8 cellular contexts compared by ENCODE assay signal in the genomic region with DNA sequence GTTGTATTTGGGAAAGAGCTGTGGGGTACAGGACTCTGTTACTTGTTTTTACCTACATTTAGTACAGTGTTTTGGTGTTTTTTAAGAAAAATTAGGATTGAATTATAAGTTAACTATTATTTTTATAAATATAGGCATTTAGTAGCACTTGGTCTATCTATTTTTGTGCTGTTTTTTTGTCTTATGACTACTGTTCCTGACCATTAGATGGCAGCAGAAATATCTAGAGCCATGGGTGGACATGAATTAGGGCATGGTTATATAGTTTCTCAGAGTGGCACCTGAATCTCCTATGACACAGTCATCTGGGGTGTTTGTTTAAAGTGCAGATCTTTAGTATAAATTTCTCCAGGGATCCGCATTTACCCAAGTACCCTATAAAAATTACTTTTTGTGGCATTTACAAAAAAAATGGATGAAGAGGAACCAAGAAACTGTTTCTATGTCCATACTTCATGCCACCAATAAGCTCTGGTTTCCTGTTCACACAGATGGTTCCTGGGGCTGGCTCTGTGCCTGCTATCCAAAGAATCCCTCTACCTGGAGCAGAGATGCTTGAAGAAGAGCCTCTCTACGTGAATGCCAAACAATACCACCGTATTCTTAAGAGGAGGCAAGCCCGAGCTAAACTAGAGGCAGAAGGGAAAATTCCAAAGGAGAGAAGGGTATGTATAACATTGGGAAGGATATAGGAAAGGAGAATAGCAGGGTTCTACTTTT. TPM values are rescaled to one million over a fixed set of nuclear protein-coding genes. Genes with fewer than 3 reads are reported as not detected.
A peak's percentile ranks its signal among the peaks of the same experiment; 100 is the strongest.
DNase-seq lines count a peak whose midpoint lies in the region; ATAC-seq, FAIRE-seq and TF ChIP-seq lines count a peak whose summit lies in the region.

No MANE protein-coding gene starts in this region.

- H3K4me1 ChIP-seq in A549 = no peaks in the 10 kb centered on the region
- H3K4me1 ChIP-seq in spleen = no peaks in the 10 kb centered on the region

- FAIRE-seq in A549 (lab: Jason Lieb, UNC) = no peak

- H3K4me3 Mint-ChIP-seq in activated CD8-positive, alpha-beta memory T cell treated with anti-CD3 and anti-CD28 coated beads, Interleukin-2, amount 10 ng/mL, durations not matched to agents 7 days and 5 days = no peak overlapping the region

- no peaks in the 10 kb centered on the region for H3K27me3 ChIP-seq in spleen (replicated peaks in 1 of 7)

- H3K27ac ChIP-seq in A549 (no peak overlapping the region), spleen (no peak overlapping the region)

- 91% methylated on average over 4 of the region's 4 CpGs for WGBS in A549 (ENCODE audit: missing lambda C conversion rate)
- 94 to 98% (median 97%) methylated on average over 4 of the region's 4 CpGs for WGBS in spleen, 5 donors

- H3K9me3 ChIP-seq in A549 (no peaks in the 10 kb centered on the region), spleen (no peaks in the 10 kb centered on the region)

- DNase-seq in A549 (ENCODE audit: low read depth in 1 of 2, low spot score in 1 of 2) (peak; percentile 7 to 24), EH (ENCODE audit: low read depth) (peak; percentile 41), NCI-H69 (lab: John Stamatoyannopoulos, UW) (peak; percentile 54), epithelial cell of proximal tubule (ENCODE audit: low read depth) (no peak), spleen (no peak)
- DNase-seq in activated CD8-positive, alpha-beta memory T cell treated with anti-CD3 and anti-CD28 coated beads, Interleukin-2, amount 10 ng/mL, durations not matched to agents 7 days and 5 days = no peak

- no peak for TF ChIP-seq EP300 in A549 (IDR thresholded peaks at IDR 0.05)

- TF ChIP-seq CTCF in A549 (IDR thresholded peaks at IDR 0.05) (peak; percentile 43; the same call in 2 of the 3 replicates), epithelial cell of proximal tubule (conservative IDR thresholded peaks at IDR 0.05; ENCODE audit: low read depth, low read length) (peak; percentile 57), spleen (IDR thresholded peaks at IDR 0.05 in 8 of 11, conservative IDR thresholded peaks at IDR 0.05 in 3 of 11) (peak in 2 of 11 experiments; percentile 17 to 28)

- ATAC-seq in A549 = peak in 1 of 2 experiments; percentile 57; a peak in 1 of 6 replicates
- no peak for ATAC-seq in activated CD8-positive, alpha-beta memory T cell treated with anti-CD3 and anti-CD28 coated beads, Interleukin-2, amount 10 ng/mL, durations not matched to agents 7 days and 5 days
- ATAC-seq in GM19328 (IDR thresholded peaks at IDR 0.05; ENCODE audit: unreplicated experiment) = no peak
- no peak for ATAC-seq in HG03196 (IDR thresholded peaks at IDR 0.05; ENCODE audit: unreplicated experiment)

- TF ChIP-seq POLR2A in A549 (IDR thresholded peaks at IDR 0.05; ENCODE audit: low read length) (no peak), spleen (IDR thresholded peaks at IDR 0.05) (no peak)

- H3K36me3 ChIP-seq in spleen = peaks cover 11 to 100% (median 91%) of the 10 kb centered on the region in 6 donors

- TF ChIP-seq RAD21 in A549 (conservative IDR thresholded peaks at IDR 0.05 in 1 of 2, IDR thresholded peaks at IDR 0.05 in 1 of 2) = peak in 1 of 2 experiments; percentile 32; a peak in 2 of 5 replicates

- intact Hi-C loops in spleen (cut with DNase I; ENCODE audit: low total_unique reads) = no loop called here

- no peaks in the 10 kb centered on the region for H3K4me1 Mint-ChIP-seq in activated CD8-positive, alpha-beta memory T cell treated with anti-CD3 and anti-CD28 coated beads, Interleukin-2, amount 10 ng/mL, durations not matched to agents 7 days and 5 days

- no peaks in the 10 kb centered on the region for H3K9me3 Mint-ChIP-seq in activated CD8-positive, alpha-beta memory T cell treated with anti-CD3 and anti-CD28 coated beads, Interleukin-2, amount 10 ng/mL, durations not matched to agents 7 days and 5 days (ENCODE audit: low read depth)

- POLR2A ChIA-PET in A549 (lab: Yijun Ruan, JAX) = no interaction called here

- peaks cover 52% of the 10 kb centered on the region for H3K36me3 Mint-ChIP-seq in activated CD8-positive, alpha-beta memory T cell treated with anti-CD3 and anti-CD28 coated beads, Interleukin-2, amount 10 ng/mL, durations not matched to agents 7 days and 5 days

- no peak overlapping the region for H3K4me2 ChIP-seq in A549

- CTCF ChIA-PET in A549 (lab: Yijun Ruan, JAX) = interaction anchor here (0.7 to 2.5 kb wide), 10 partner anchors 9 to 357 kb away, joined by 3 to 12 read pairs (median 4); no protein-coding TSS in a partner anchor
- CTCF ChIA-PET in activated CD8-positive, alpha-beta memory T cell treated with anti-CD3 and anti-CD28 coated beads, Interleukin-2, amount 10 ng/mL, durations not matched to agents 7 days and 5 days (lab: Charles Lee) = interaction anchor here (0.6 to 3.5 kb wide), 15 partner anchors 11 to 242 kb away, joined by 3 to 20 read pairs (median 4); partner anchors contain the start of genes NFYA and OARD1

- H3K4me3 ChIP-seq in A549 = no peak overlapping the region
- H3K4me3 ChIP-seq in epithelial cell of proximal tubule (ENCODE audit: low read depth, low read length) = no peak overlapping the region
- no peak overlapping the region for H3K4me3 ChIP-seq in spleen

- no peaks in the 10 kb centered on the region for H3K27me3 Mint-ChIP-seq in activated CD8-positive, alpha-beta memory T cell treated with anti-CD3 and anti-CD28 coated beads, Interleukin-2, amount 10 ng/mL, durations not matched to agents 7 days and 5 days

- no peak overlapping the region for H3K27ac Mint-ChIP-seq in activated CD8-positive, alpha-beta memory T cell treated with anti-CD3 and anti-CD28 coated beads, Interleukin-2, amount 10 ng/mL, durations not matched to agents 7 days and 5 days

TF ChIP-seq in A549, 52 proteins besides CTCF, POLR2A, EP300 and RAD21:
- TF ChIP-seq RARB (CRISPR knock-in tag; IDR thresholded peaks at IDR 0.05) (no peak), SMC3 (IDR thresholded peaks at IDR 0.05) (0 out of 3 replicates have a peak, but pooled peaks have one; percentile 23)

RNA-seq across cellular contexts. Expression of gene NFYA, which starts 19.8 kb away (rescaled TPM):
- 11.2 and 19.2 TPM in 2 replicates for polyA plus RNA-seq in A549 (2011; rRNA removed)
- 5.3 and 7.1 TPM in 2 replicates for polyA plus RNA-seq in A549 (2012; cell fraction: cytosol; rRNA removed)
- polyA plus RNA-seq in A549 (2012; cell fraction: nucleus; rRNA removed) = 5.1 and 5.3 TPM in 2 replicates
- 15.7 to 17.0 TPM (median 16.2 TPM) in 3 replicates for polyA plus RNA-seq in A549 (2017; fragmentation: RNase III; extraction: RNeasy Plus Mini Kit Qiagen cat#74134 plus additional on column Dnase treatment)
- 39.9 and 41.1 TPM in 2 replicates for polyA minus RNA-seq in A549 (2011; rRNA and poly(A)+ RNA removed)
- total RNA-seq in epithelial cell of proximal tubule = 9.1 and 23.9 TPM in 2 replicates
- total RNA-seq in activated CD8-positive, alpha-beta memory T cell treated with anti-CD3 and anti-CD28 coated beads, Interleukin-2, amount 10 ng/mL, durations not matched to agents 7 days and 5 days = 10 to 100 TPM; 25.0 to 31.5 TPM
- total RNA-seq in spleen = 10 to 100 TPM; 24.4 to 34.8 (median 25.7) TPM
- polyA plus RNA-seq in spleen = 10 to 100 TPM in 1 of 3 donors, 1 to 10 TPM in 2; 6.4 to 10.1 (median 8.7) TPM

RNA-seq across cellular contexts. Expression of gene OARD1, which starts 20.4 kb away (rescaled TPM):
- 15.6 and 21.4 TPM in 2 replicates for polyA plus RNA-seq in A549 (2011; rRNA removed)
- polyA plus RNA-seq in A549 (2012; cell fraction: cytosol; rRNA removed) = 4.8 and 5.1 TPM in 2 replicates
- 4.8 and 6.1 TPM in 2 replicates for polyA plus RNA-seq in A549 (2012; cell fraction: nucleus; rRNA removed)
- polyA plus RNA-seq in A549 (2017; fragmentation: RNase III; extraction: RNeasy Plus Mini Kit Qiagen cat#74134 plus additional on column Dnase treatment) = 26.2 to 28.5 TPM (median 26.4 TPM) in 3 replicates
- 6.2 and 7.8 TPM in 2 replicates for polyA minus RNA-seq in A549 (2011; rRNA and poly(A)+ RNA removed)
- total RNA-seq in epithelial cell of proximal tubule = 15.7 and 19.5 TPM in 2 replicates
- 10 to 100 TPM; 31.7 to 32.4 TPM for total RNA-seq in activated CD8-positive, alpha-beta memory T cell treated with anti-CD3 and anti-CD28 coated beads, Interleukin-2, amount 10 ng/mL, durations not matched to agents 7 days and 5 days
- total RNA-seq in spleen = 10 to 100 TPM; 20.7 to 41.3 (median 31.1) TPM
- 10 to 100 TPM; 28.5 to 41.4 (median 38.8) TPM for polyA plus RNA-seq in spleen

RNA-seq across cellular contexts. Expression of gene APOBEC2, which starts 39.6 kb away (rescaled TPM):
- polyA plus RNA-seq in A549 (2011; rRNA removed) = not detected in 2 replicates
- polyA plus RNA-seq in A549 (2012; cell fraction: cytosol; rRNA removed) = not detected in 2 replicates
- polyA plus RNA-seq in A549 (2012; cell fraction: nucleus; rRNA removed) = not detected in 2 replicates
- polyA plus RNA-seq in A549 (2017; fragmentation: RNase III; extraction: RNeasy Plus Mini Kit Qiagen cat#74134 plus additional on column Dnase treatment) = not detected in 3 replicates
- not detected in 2 replicates for polyA minus RNA-seq in A549 (2011; rRNA and poly(A)+ RNA removed)
- not detected in 2 replicates for total RNA-seq in epithelial cell of proximal tubule
- not detected for total RNA-seq in activated CD8-positive, alpha-beta memory T cell treated with anti-CD3 and anti-CD28 coated beads, Interleukin-2, amount 10 ng/mL, durations not matched to agents 7 days and 5 days
- under 1 TPM in 1 of 7 donors, not detected in 6; 0.23 TPM for total RNA-seq in spleen
- not detected for polyA plus RNA-seq in spleen

RNA-seq across cellular contexts. Expression of gene TSPO2, which starts 50.3 kb away (rescaled TPM):
- polyA plus RNA-seq in A549 (2011; rRNA removed) (not detected in 2 replicates), A549 (2017; fragmentation: RNase III; extraction: RNeasy Plus Mini Kit Qiagen cat#74134 plus additional on column Dnase treatment) (not detected in 3 replicates), spleen (under 1 TPM in 1 of 3 donors, not detected in 2; 0.54 TPM)
- 0.08 and 0.17 TPM in 2 replicates for polyA plus RNA-seq in A549 (2012; cell fraction: cytosol; rRNA removed)
- not detected in 2 replicates for polyA plus RNA-seq in A549 (2012; cell fraction: nucleus; rRNA removed)
- polyA minus RNA-seq in A549 (2011; rRNA and poly(A)+ RNA removed) = not detected in 2 replicates
- total RNA-seq in epithelial cell of proximal tubule (not detected in 2 replicates), spleen (1 to 10 TPM in 1 of 7 donors, not detected in 6; 6.3 TPM)
- not detected for total RNA-seq in activated CD8-positive, alpha-beta memory T cell treated with anti-CD3 and anti-CD28 coated beads, Interleukin-2, amount 10 ng/mL, durations not matched to agents 7 days and 5 days

RNA-seq across cellular contexts. Expression of gene UNC5CL, which starts 53.6 kb away (rescaled TPM):
- 2.2 and 2.8 TPM in 2 replicates for polyA plus RNA-seq in A549 (2011; rRNA removed)
- 1.2 and 1.5 TPM in 2 replicates for polyA plus RNA-seq in A549 (2012; cell fraction: cytosol; rRNA removed)
- polyA plus RNA-seq in A549 (2012; cell fraction: nucleus; rRNA removed) = 5.2 and 6.2 TPM in 2 replicates
- polyA plus RNA-seq in A549 (2017; fragmentation: RNase III; extraction: RNeasy Plus Mini Kit Qiagen cat#74134 plus additional on column Dnase treatment) = 0.79 to 1.2 TPM (median 1.1 TPM) in 3 replicates
- 1.2 and 1.3 TPM in 2 replicates for polyA minus RNA-seq in A549 (2011; rRNA and poly(A)+ RNA removed)
- total RNA-seq in epithelial cell of proximal tubule = 0.58 and 2.2 TPM in 2 replicates
- total RNA-seq in activated CD8-positive, alpha-beta memory T cell treated with anti-CD3 and anti-CD28 coated beads, Interleukin-2, amount 10 ng/mL, durations not matched to agents 7 days and 5 days = 1 to 10 TPM; 1.3 to 2.5 TPM
- total RNA-seq in spleen = 1 to 10 TPM; 1.7 to 3.9 (median 2.6) TPM
- polyA plus RNA-seq in spleen = 1 to 10 TPM; 1.4 to 3.0 (median 2.8) TPM

Comparison
In these comparisons a context has a peak if more than half of its experiments do, and no peak if none do; other contexts are left out.
1. DNase-seq: peak in A549 (2 of 2), EH (single experiment) and NCI-H69 (single experiment); none in epithelial cell of proximal tubule (single experiment), activated CD8-positive, alpha-beta memory T cell treated with anti-CD3 and anti-CD28 coated beads, Interleukin-2, amount 10 ng/mL, durations not matched to agents 7 days and 5 days (single experiment) and spleen (single experiment).